In the genomic region with DNA sequence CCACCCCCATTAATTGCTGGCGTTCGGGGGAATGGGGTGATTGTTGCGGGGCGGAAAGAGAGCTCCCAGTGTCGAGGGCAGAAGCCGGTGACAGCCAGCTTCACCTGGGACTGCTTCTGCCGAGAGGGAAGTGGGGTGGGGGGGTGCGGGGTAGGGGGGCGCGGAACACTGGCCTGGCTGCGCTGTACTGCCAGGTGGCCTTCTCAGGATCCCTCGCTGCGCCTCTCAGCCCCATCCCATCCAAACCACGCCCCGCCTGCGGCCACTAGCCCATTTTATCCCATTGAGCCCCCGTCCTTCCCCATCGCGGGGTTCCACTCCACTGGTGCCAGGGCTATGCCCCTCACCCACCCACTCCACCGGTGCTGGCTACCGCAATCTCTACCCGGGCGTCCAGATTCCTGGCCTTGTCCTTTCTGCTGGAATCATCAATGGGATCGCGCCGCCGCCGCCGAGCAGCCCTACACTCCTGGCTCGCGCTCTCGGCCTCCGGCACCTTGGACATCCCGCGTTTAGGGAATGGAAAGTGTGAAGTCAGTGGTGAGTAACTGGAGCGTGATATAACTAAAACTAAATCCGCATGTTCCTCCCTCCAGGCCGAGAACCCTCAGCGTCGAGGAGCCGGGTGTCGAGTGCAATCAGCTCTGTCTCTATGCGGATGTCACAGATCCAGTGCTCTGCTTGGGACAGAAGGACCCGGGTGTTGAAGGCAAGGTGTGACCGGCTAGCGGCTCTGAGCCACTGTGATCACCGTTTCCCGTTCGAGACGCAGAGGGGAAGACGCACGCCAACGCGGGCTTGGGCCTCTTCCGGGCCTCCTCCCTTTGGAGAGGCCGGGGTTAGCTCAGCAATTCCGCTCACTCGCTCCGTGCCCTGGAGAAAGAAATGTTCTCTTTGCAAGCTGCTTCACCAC, we compare ENCODE assay signal across 1 cellular context.
TF ChIP-seq lines count a peak whose summit lies in the region.

No MANE protein-coding gene starts in this region.

TF ChIP-seq in IMR-90, 13 proteins besides CTCF, POLR2A, EP300 and RAD21:
- TF ChIP-seq MXI1 (IDR thresholded peaks at IDR 0.05; ENCODE audit: borderline replicate concordance, low read depth, low read length) (no peak), CHD1 (IDR thresholded peaks at IDR 0.05; ENCODE audit: low read depth, low read length) (no peak), MAFK (IDR thresholded peaks at IDR 0.05; ENCODE audit: low read depth, low read length) (no peak), FOS (IDR thresholded peaks at IDR 0.05; ENCODE audit: low read depth, low read length) (no peak), RCOR1 (IDR thresholded peaks at IDR 0.05; ENCODE audit: insufficient replicate concordance, low read length) (no peak), BHLHE40 (IDR thresholded peaks at IDR 0.05; ENCODE audit: low read depth, low read length) (no peak), CEBPB (IDR thresholded peaks at IDR 0.05; ENCODE audit: low read depth, low read length) (no peak), RFX5 (IDR thresholded peaks at IDR 0.05; ENCODE audit: low read depth, low read length) (no peak), SMC3 (IDR thresholded peaks at IDR 0.05; ENCODE audit: low read depth, low read length) (no peak), MAZ (IDR thresholded peaks at IDR 0.05; ENCODE audit: borderline replicate concordance, low read depth, low read length) (no peak), NFE2L2 (IDR thresholded peaks at IDR 0.05; ENCODE audit: low read depth, low read length) (no peak)
- TF ChIP-seq, protein P1, sequence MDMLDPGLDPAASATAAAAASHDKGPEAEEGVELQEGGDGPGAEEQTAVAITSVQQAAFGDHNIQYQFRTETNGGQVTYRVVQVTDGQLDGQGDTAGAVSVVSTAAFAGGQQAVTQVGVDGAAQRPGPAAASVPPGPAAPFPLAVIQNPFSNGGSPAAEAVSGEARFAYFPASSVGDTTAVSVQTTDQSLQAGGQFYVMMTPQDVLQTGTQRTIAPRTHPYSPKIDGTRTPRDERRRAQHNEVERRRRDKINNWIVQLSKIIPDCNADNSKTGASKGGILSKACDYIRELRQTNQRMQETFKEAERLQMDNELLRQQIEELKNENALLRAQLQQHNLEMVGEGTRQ (IDR thresholded peaks at IDR 0.05; ENCODE audit: low read depth, low read length), result no peak
- TF ChIP-seq, protein P2, sequence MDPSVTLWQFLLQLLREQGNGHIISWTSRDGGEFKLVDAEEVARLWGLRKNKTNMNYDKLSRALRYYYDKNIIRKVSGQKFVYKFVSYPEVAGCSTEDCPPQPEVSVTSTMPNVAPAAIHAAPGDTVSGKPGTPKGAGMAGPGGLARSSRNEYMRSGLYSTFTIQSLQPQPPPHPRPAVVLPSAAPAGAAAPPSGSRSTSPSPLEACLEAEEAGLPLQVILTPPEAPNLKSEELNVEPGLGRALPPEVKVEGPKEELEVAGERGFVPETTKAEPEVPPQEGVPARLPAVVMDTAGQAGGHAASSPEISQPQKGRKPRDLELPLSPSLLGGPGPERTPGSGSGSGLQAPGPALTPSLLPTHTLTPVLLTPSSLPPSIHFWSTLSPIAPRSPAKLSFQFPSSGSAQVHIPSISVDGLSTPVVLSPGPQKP (IDR thresholded peaks at IDR 0.05; ENCODE audit: borderline replicate concordance, low read depth, low read length), result no peak
